ENCODE assay signal across 23 cellular contexts in the genomic region with DNA sequence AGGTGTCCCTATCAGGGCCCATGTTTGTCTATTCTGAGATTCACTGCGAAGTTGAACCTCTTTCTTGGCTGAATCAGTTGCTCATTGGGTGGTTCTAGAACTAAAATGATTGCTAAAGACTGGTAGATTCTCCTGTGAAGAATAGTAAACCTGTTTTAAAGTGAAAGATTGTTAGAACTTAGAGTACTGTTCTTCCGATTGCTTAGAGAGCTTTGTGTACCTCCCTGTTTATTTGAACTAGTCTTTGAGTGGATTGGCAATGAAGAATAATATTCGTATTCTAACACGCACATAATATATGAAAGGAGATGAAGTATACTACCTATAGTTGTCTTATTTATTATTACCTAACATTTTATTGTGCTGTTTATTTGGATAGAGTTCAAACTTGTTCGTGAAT.
A peak's percentile ranks its signal among the peaks of the same experiment; 100 is the strongest.
DNase-seq lines count a peak whose midpoint lies in the region; ATAC-seq, FAIRE-seq and TF ChIP-seq lines count a peak whose summit lies in the region.
"Had no signal": no experiment of that assay in that cellular context is flagged by ENCODE, and none has a peak within 500 bp of the region (broad histone marks: within the 10 kb centered on the region; RNA-seq: fewer than 3 reads in every experiment).

No MANE protein-coding gene starts in this region.

- H3K79me2 ChIP-seq in osteoblast (ENCODE audit: insufficient read depth, low read length) = no peaks in the 10 kb centered on the region

- H3K4me1 ChIP-seq in left lung (peaks cover 0 to 3% of the 10 kb centered on the region in 2 donors), upper lobe of right lung (no peaks in the 10 kb centered on the region), osteoblast (ENCODE audit: insufficient read depth, low read length) (peaks cover 5% of the 10 kb centered on the region)
- H3K4me1 ChIP-seq: A549, BE2C had no signal

- H2AFZ ChIP-seq in osteoblast (ENCODE audit: low read length) = no peak overlapping the region
- H2AFZ ChIP-seq: GM23338 had no signal

- H3K27ac ChIP-seq in left lung (peak overlapping the region in 1 of 2 donors; percentile 41), upper lobe of right lung (no peak overlapping the region), osteoblast (ENCODE audit: low read depth, low read length) (no peak overlapping the region)
- H3K27ac ChIP-seq: 22Rv1; A549; BLaER1 treated with 17β-estradiol and CSF1 and Interleukin-3, amounts not matched to agents 10 nM and 100 nM had no signal

- no peak overlapping the region for H3K4me3 Mint-ChIP-seq in stimulated activated memory B cell treated with anti-CD40 and anti-IgM and Interleukin-4, amounts not matched to agents 10 μg/mL and 1 μg/mL and 100 μg/mL, for 72 hours
- H3K4me3 Mint-ChIP-seq: CD14-positive monocyte; CD4-positive, alpha-beta T cell; CD8-positive, alpha-beta memory T cell; GM23338; H9 had no signal

- H3K36me3 ChIP-seq in left lung (no peaks in the 10 kb centered on the region), upper lobe of right lung (no peaks in the 10 kb centered on the region), osteoblast (ENCODE audit: insufficient read depth, low read length) (no peaks in the 10 kb centered on the region)
- H3K36me3 ChIP-seq: BE2C; BLaER1 treated with 17β-estradiol and CSF1 and Interleukin-3, amounts not matched to agents 10 nM and 100 nM had no signal

- H3K27me3 ChIP-seq in left lung = no peaks in the 10 kb centered on the region
- H3K27me3 ChIP-seq in upper lobe of right lung = no peaks in the 10 kb centered on the region
- H3K27me3 ChIP-seq in osteoblast (ENCODE audit: insufficient read depth, low read length) = no peaks in the 10 kb centered on the region
- H3K27me3 ChIP-seq: BE2C; BLaER1 treated with 17β-estradiol and CSF1 and Interleukin-3, amounts not matched to agents 10 nM and 100 nM had no signal

- H3K9me3 Mint-ChIP-seq in stimulated activated memory B cell treated with anti-CD40 and anti-IgM and Interleukin-4, amounts not matched to agents 10 μg/mL and 1 μg/mL and 100 μg/mL, for 72 hours = no peaks in the 10 kb centered on the region
- H3K9me3 Mint-ChIP-seq: CD4-positive, alpha-beta T cell; CD8-positive, alpha-beta memory T cell; GM23338; H9 had no signal

- H3K4me2 ChIP-seq in osteoblast (ENCODE audit: insufficient read depth, low read length) = no peak overlapping the region
- H3K4me2 ChIP-seq: A549; BLaER1 treated with 17β-estradiol and CSF1 and Interleukin-3, amounts not matched to agents 10 nM and 100 nM; GM23338 had no signal

- peaks cover 9% of the 10 kb centered on the region for H3K4me1 Mint-ChIP-seq in stimulated activated memory B cell treated with anti-CD40 and anti-IgM and Interleukin-4, amounts not matched to agents 10 μg/mL and 1 μg/mL and 100 μg/mL, for 72 hours
- H3K4me1 Mint-ChIP-seq: CD14-positive monocyte had no signal

- H4K20me1 ChIP-seq in osteoblast (ENCODE audit: insufficient read depth, low read length) = no peaks in the 10 kb centered on the region
- H4K20me1 ChIP-seq: BLaER1 treated with 17β-estradiol and CSF1 and Interleukin-3, amounts not matched to agents 10 nM and 100 nM had no signal

- intact Hi-C loops in left lung (cut with DNase I) = no loop called here
- intact Hi-C loops in upper lobe of right lung (cut with DNase I) = no loop called here

- TF ChIP-seq CTCF in left lung (IDR thresholded peaks at IDR 0.05) (no peak), upper lobe of right lung (IDR thresholded peaks at IDR 0.05) (no peak), osteoblast (IDR thresholded peaks at IDR 0.05; ENCODE audit: extremely low read depth, low read depth, low read length) (no peak)

- no peaks in the 10 kb centered on the region for H3K9me3 ChIP-seq in left lung
- no peaks in the 10 kb centered on the region for H3K9me3 ChIP-seq in upper lobe of right lung
- no peaks in the 10 kb centered on the region for H3K9me3 ChIP-seq in osteoblast (ENCODE audit: low read depth, low read length)
- H3K9me3 ChIP-seq: A549, BE2C had no signal

- H3K27ac Mint-ChIP-seq in stimulated activated memory B cell treated with anti-CD40 and anti-IgM and Interleukin-4, amounts not matched to agents 10 μg/mL and 1 μg/mL and 100 μg/mL, for 72 hours = peak overlapping the region; percentile 19
- H3K27ac Mint-ChIP-seq: CD14-positive monocyte; CD4-positive, alpha-beta T cell; GM23338; H9 had no signal

- DNase-seq in left lung (no peak), upper lobe of right lung (no peak), osteoblast (ENCODE audit: insufficient read length, low spot score, missing footprints) (no peak), NAMALWA (ENCODE audit: low spot score) (no peak), 8988T (no peak)
- DNase-seq: ACHN; AML-193; BE2C; CD4-positive, alpha-beta T cell; CD8-positive, alpha-beta memory T cell; DMS 273 treated with DMSO at 0.1 percent for 48 hours; DMS79; EL; H9 had no signal

- H3K4me3 ChIP-seq in left lung = no peak overlapping the region
- H3K4me3 ChIP-seq in upper lobe of right lung = no peak overlapping the region
- H3K4me3 ChIP-seq in osteoblast (ENCODE audit: insufficient read depth, low read length) = no peak overlapping the region
- H3K4me3 ChIP-seq: A549; BLaER1 treated with 17β-estradiol and CSF1 and Interleukin-3, amounts not matched to agents 10 nM and 100 nM; GM23338 had no signal

- H3K36me3 Mint-ChIP-seq in stimulated activated memory B cell treated with anti-CD40 and anti-IgM and Interleukin-4, amounts not matched to agents 10 μg/mL and 1 μg/mL and 100 μg/mL, for 72 hours = peaks cover 12% of the 10 kb centered on the region
- H3K36me3 Mint-ChIP-seq: CD14-positive monocyte had no signal

- H3K27me3 Mint-ChIP-seq in stimulated activated memory B cell treated with anti-CD40 and anti-IgM and Interleukin-4, amounts not matched to agents 10 μg/mL and 1 μg/mL and 100 μg/mL, for 72 hours = no peaks in the 10 kb centered on the region
- H3K27me3 Mint-ChIP-seq: CD4-positive, alpha-beta T cell; CD8-positive, alpha-beta memory T cell had no signal

- ATAC-seq in left lung = peak; percentile 52
- no peak for ATAC-seq in stimulated activated memory B cell treated with anti-CD40 and anti-IgM and Interleukin-4, amounts not matched to agents 10 μg/mL and 1 μg/mL and 100 μg/mL, for 72 hours
- peak; percentile 43 for ATAC-seq in upper lobe of right lung
- ATAC-seq: A549, GM23338, HCT116 had no signal

- peak; percentile 55 for FAIRE-seq in G401.6 (lab: Jason Lieb, UNC)
- FAIRE-seq: A549, D721Med had no signal
